ENCODE assay signal across 1 cellular context in the genomic region with DNA sequence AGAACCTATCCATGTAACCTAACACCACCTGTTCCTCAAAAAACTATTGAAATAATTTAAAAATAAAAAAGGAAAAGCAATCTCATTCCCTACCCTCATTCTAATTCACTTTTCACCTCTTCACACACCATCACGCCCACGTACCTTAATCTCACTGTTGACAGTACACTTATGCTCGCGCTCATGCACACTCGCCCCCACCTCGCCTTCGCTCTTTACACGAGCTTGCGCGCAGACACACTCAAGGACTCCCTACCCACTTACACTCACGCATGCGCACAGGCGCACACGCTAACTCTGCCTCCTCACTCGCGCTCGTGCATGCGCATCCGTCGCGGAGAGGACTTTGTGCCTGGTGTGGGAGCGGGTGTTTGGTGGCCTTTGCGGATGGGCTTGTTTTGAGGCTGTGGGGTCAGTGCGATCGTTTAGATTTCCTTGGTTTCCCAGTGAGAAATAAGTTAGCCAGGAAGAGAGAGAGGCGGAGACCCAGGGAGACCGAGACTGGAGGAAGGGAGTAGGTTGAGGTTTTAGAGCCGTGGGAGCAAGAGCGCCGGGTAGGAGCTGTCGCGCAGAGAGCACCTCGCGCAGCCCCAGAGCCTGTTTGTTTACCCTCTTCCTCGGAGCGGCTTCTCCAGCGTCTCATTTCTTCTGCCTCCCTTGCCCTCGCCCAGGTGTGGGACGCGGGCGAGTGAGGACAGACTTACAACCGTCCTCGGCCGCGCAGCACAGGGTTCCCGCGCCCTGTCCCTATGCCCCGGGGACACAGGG.
A peak's percentile ranks its signal among the peaks of the same experiment; 100 is the strongest.
TF ChIP-seq lines count a peak whose summit lies in the region.

No MANE protein-coding gene starts in this region.

TF ChIP-seq in K562, 482 proteins besides CTCF, POLR2A, EP300 and RAD21 (continued from another document and continues in another):
- no peak for TF ChIP-seq ZNF41 (CRISPR knock-in tag; conservative IDR thresholded peaks at IDR 0.05)
- TF ChIP-seq, protein P1, sequence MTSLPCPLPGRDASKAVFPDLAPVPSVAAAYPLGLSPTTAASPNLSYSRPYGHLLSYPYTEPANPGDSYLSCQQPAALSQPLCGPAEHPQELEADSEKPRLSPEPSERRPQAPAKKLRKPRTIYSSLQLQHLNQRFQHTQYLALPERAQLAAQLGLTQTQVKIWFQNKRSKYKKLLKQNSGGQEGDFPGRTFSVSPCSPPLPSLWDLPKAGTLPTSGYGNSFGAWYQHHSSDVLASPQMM (CRISPR knock-in tag; IDR thresholded peaks at IDR 0.05) = no peak
- TF ChIP-seq, protein P2, sequence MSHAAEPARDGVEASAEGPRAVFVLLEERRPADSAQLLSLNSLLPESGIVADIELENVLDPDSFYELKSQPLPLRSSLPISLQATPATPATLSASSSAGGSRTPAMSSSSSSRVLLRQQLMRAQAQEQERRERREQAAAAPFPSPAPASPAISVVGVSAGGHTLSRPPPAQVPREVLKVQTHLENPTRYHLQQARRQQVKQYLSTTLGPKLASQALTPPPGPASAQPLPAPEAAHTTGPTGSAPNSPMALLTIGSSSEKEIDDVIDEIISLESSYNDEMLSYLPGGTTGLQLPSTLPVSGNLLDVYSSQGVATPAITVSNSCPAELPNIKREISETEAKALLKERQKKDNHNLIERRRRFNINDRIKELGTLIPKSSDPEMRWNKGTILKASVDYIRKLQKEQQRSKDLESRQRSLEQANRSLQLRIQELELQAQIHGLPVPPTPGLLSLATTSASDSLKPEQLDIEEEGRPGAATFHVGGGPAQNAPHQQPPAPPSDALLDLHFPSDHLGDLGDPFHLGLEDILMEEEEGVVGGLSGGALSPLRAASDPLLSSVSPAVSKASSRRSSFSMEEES (CRISPR knock-in tag; IDR thresholded peaks at IDR 0.05) = no peak
- no peak for TF ChIP-seq ESRRB (CRISPR knock-in tag; IDR thresholded peaks at IDR 0.05; ENCODE audit: borderline replicate concordance)
- TF ChIP-seq, protein P3, sequence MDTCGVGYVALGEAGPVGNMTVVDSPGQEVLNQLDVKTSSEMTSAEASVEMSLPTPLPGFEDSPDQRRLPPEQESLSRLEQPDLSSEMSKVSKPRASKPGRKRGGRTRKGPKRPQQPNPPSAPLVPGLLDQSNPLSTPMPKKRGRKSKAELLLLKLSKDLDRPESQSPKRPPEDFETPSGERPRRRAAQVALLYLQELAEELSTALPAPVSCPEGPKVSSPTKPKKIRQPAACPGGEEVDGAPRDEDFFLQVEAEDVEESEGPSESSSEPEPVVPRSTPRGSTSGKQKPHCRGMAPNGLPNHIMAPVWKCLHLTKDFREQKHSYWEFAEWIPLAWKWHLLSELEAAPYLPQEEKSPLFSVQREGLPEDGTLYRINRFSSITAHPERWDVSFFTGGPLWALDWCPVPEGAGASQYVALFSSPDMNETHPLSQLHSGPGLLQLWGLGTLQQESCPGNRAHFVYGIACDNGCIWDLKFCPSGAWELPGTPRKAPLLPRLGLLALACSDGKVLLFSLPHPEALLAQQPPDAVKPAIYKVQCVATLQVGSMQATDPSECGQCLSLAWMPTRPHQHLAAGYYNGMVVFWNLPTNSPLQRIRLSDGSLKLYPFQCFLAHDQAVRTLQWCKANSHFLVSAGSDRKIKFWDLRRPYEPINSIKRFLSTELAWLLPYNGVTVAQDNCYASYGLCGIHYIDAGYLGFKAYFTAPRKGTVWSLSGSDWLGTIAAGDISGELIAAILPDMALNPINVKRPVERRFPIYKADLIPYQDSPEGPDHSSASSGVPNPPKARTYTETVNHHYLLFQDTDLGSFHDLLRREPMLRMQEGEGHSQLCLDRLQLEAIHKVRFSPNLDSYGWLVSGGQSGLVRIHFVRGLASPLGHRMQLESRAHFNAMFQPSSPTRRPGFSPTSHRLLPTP (IDR thresholded peaks at IDR 0.05; ENCODE audit: borderline replicate concordance, extremely low read depth, insufficient read length) = no peak
- TF ChIP-seq, protein P4, sequence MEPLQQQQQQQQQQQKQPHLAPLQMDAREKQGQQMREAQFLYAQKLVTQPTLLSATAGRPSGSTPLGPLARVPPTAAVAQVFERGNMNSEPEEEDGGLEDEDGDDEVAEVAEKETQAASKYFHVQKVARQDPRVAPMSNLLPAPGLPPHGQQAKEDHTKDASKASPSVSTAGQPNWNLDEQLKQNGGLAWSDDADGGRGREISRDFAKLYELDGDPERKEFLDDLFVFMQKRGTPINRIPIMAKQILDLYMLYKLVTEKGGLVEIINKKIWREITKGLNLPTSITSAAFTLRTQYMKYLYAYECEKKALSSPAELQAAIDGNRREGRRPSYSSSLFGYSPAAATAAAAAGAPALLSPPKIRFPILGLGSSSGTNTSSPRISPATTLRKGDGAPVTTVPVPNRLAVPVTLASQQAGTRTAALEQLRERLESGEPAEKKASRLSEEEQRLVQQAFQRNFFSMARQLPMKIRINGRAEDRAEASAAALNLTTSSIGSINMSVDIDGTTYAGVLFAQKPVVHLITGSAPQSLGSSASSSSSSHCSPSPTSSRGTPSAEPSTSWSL (CRISPR knock-in tag; IDR thresholded peaks at IDR 0.05; ENCODE audit: borderline replicate concordance) = no peak
- TF ChIP-seq ZNF12 (CRISPR knock-in tag; IDR thresholded peaks at IDR 0.05) = no peak
- no peak for TF ChIP-seq KLF16 (IDR thresholded peaks at IDR 0.05)
- TF ChIP-seq, protein P5, sequence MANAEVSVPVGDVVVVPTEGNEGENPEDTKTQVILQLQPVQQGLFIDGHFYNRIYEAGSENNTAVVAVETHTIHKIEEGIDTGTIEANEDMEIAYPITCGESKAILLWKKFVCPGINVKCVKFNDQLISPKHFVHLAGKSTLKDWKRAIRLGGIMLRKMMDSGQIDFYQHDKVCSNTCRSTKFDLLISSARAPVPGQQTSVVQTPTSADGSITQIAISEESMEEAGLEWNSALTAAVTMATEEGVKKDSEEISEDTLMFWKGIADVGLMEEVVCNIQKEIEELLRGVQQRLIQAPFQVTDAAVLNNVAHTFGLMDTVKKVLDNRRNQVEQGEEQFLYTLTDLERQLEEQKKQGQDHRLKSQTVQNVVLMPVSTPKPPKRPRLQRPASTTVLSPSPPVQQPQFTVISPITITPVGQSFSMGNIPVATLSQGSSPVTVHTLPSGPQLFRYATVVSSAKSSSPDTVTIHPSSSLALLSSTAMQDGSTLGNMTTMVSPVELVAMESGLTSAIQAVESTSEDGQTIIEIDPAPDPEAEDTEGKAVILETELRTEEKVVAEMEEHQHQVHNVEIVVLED (CRISPR knock-in tag; IDR thresholded peaks at IDR 0.05) = no peak
- no peak for TF ChIP-seq ZFP1 (CRISPR knock-in tag; IDR thresholded peaks at IDR 0.05)
- TF ChIP-seq BRD9 (IDR thresholded peaks at IDR 0.05; ENCODE audit: low read depth, partially characterized antibody) = no peak
- TF ChIP-seq ZNF143 (CRISPR knock-in tag; IDR thresholded peaks at IDR 0.05) = no peak
- TF ChIP-seq POU5F1 (IDR thresholded peaks at IDR 0.05; ENCODE audit: borderline replicate concordance, low read depth, low read length, partially characterized antibody) = no peak
- no peak for TF ChIP-seq ZNF146 (CRISPR knock-in tag; IDR thresholded peaks at IDR 0.05; ENCODE audit: unreplicated experiment)
- 0 out of 2 replicates have a peak, but pooled peaks have one; percentile 31 for TF ChIP-seq EZH2 (IDR thresholded peaks at IDR 0.05; ENCODE audit: borderline replicate concordance, low read depth, low read length)
- no peak for TF ChIP-seq ZKSCAN8 (CRISPR knock-in tag; IDR thresholded peaks at IDR 0.05)
- TF ChIP-seq MYBL2 (IDR thresholded peaks at IDR 0.05; ENCODE audit: low read depth) = no peak
- TF ChIP-seq MYBL2 (CRISPR knock-in tag; IDR thresholded peaks at IDR 0.05; ENCODE audit: borderline replicate concordance) = no peak
- TF ChIP-seq FIP1L1 (IDR thresholded peaks at IDR 0.05; ENCODE audit: low read depth, low read length, poor library complexity, severe bottlenecking) = no peak
- TF ChIP-seq, protein P6, sequence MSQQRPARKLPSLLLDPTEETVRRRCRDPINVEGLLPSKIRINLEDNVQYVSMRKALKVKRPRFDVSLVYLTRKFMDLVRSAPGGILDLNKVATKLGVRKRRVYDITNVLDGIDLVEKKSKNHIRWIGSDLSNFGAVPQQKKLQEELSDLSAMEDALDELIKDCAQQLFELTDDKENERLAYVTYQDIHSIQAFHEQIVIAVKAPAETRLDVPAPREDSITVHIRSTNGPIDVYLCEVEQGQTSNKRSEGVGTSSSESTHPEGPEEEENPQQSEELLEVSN (IDR thresholded peaks at IDR 0.05; ENCODE audit: borderline replicate concordance in 1 of 2, extremely low read depth in 1 of 2, insufficient read depth in 1 of 2, insufficient read length in 1 of 2, low read depth in 1 of 2, low read length in 1 of 2, poor library complexity in 1 of 2, severe bottlenecking in 1 of 2) = peak in 1 of 2 experiments; percentile 25
- no peak for TF ChIP-seq ETS2 (tag; IDR thresholded peaks at IDR 0.05; ENCODE audit: borderline replicate concordance, poor library complexity, severe bottlenecking)
- no peak for TF ChIP-seq OTX1 (CRISPR knock-in tag; IDR thresholded peaks at IDR 0.05)
- TF ChIP-seq MTA2 (IDR thresholded peaks at IDR 0.05; ENCODE audit: low read depth) = no peak
- TF ChIP-seq ZNF212 (CRISPR knock-in tag; IDR thresholded peaks at IDR 0.05) = no peak
- TF ChIP-seq CEBPB (tag; IDR thresholded peaks at IDR 0.05) = no peak
- TF ChIP-seq, protein P7, sequence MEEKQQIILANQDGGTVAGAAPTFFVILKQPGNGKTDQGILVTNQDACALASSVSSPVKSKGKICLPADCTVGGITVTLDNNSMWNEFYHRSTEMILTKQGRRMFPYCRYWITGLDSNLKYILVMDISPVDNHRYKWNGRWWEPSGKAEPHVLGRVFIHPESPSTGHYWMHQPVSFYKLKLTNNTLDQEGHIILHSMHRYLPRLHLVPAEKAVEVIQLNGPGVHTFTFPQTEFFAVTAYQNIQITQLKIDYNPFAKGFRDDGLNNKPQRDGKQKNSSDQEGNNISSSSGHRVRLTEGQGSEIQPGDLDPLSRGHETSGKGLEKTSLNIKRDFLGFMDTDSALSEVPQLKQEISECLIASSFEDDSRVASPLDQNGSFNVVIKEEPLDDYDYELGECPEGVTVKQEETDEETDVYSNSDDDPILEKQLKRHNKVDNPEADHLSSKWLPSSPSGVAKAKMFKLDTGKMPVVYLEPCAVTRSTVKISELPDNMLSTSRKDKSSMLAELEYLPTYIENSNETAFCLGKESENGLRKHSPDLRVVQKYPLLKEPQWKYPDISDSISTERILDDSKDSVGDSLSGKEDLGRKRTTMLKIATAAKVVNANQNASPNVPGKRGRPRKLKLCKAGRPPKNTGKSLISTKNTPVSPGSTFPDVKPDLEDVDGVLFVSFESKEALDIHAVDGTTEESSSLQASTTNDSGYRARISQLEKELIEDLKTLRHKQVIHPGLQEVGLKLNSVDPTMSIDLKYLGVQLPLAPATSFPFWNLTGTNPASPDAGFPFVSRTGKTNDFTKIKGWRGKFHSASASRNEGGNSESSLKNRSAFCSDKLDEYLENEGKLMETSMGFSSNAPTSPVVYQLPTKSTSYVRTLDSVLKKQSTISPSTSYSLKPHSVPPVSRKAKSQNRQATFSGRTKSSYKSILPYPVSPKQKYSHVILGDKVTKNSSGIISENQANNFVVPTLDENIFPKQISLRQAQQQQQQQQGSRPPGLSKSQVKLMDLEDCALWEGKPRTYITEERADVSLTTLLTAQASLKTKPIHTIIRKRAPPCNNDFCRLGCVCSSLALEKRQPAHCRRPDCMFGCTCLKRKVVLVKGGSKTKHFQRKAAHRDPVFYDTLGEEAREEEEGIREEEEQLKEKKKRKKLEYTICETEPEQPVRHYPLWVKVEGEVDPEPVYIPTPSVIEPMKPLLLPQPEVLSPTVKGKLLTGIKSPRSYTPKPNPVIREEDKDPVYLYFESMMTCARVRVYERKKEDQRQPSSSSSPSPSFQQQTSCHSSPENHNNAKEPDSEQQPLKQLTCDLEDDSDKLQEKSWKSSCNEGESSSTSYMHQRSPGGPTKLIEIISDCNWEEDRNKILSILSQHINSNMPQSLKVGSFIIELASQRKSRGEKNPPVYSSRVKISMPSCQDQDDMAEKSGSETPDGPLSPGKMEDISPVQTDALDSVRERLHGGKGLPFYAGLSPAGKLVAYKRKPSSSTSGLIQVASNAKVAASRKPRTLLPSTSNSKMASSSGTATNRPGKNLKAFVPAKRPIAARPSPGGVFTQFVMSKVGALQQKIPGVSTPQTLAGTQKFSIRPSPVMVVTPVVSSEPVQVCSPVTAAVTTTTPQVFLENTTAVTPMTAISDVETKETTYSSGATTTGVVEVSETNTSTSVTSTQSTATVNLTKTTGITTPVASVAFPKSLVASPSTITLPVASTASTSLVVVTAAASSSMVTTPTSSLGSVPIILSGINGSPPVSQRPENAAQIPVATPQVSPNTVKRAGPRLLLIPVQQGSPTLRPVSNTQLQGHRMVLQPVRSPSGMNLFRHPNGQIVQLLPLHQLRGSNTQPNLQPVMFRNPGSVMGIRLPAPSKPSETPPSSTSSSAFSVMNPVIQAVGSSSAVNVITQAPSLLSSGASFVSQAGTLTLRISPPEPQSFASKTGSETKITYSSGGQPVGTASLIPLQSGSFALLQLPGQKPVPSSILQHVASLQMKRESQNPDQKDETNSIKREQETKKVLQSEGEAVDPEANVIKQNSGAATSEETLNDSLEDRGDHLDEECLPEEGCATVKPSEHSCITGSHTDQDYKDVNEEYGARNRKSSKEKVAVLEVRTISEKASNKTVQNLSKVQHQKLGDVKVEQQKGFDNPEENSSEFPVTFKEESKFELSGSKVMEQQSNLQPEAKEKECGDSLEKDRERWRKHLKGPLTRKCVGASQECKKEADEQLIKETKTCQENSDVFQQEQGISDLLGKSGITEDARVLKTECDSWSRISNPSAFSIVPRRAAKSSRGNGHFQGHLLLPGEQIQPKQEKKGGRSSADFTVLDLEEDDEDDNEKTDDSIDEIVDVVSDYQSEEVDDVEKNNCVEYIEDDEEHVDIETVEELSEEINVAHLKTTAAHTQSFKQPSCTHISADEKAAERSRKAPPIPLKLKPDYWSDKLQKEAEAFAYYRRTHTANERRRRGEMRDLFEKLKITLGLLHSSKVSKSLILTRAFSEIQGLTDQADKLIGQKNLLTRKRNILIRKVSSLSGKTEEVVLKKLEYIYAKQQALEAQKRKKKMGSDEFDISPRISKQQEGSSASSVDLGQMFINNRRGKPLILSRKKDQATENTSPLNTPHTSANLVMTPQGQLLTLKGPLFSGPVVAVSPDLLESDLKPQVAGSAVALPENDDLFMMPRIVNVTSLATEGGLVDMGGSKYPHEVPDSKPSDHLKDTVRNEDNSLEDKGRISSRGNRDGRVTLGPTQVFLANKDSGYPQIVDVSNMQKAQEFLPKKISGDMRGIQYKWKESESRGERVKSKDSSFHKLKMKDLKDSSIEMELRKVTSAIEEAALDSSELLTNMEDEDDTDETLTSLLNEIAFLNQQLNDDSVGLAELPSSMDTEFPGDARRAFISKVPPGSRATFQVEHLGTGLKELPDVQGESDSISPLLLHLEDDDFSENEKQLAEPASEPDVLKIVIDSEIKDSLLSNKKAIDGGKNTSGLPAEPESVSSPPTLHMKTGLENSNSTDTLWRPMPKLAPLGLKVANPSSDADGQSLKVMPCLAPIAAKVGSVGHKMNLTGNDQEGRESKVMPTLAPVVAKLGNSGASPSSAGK (IDR thresholded peaks at IDR 0.05) = peak; percentile 12; the same call in 1 of the 2 replicates
- TF ChIP-seq JUND (IDR thresholded peaks at IDR 0.05; ENCODE audit: borderline replicate concordance, low read depth, low read length) = no peak
- no peak for TF ChIP-seq JUND (tag; IDR thresholded peaks at IDR 0.05; ENCODE audit: borderline replicate concordance, low read depth, low read length)
- no peak for TF ChIP-seq ZC3H11A (IDR thresholded peaks at IDR 0.05; ENCODE audit: low read depth, low read length)
- TF ChIP-seq NFIC (IDR thresholded peaks at IDR 0.05) = no peak
- no peak for TF ChIP-seq PTTG1 (tag; IDR thresholded peaks at IDR 0.05; ENCODE audit: low read depth)
- TF ChIP-seq TEAD1 (CRISPR knock-in tag; IDR thresholded peaks at IDR 0.05) = no peak
